ENCODE assay signal across 23 cellular contexts in genomic region chr9:116928884-116929283, GRCh38.
DNase-seq lines count a peak whose midpoint lies in the region; ATAC-seq and TF ChIP-seq lines count a peak whose summit lies in the region.
"Had no signal": no experiment of that assay in that cellular context is flagged by ENCODE, and none has a peak within 500 bp of the region (broad histone marks: within the 10 kb centered on the region; RNA-seq: fewer than 3 reads in every experiment).

No MANE protein-coding gene starts in this region.

- H4K8ac ChIP-seq in H9 (replicated peaks; ENCODE audit: insufficient read length, low read depth, low read length) (no peak overlapping the region), mesendoderm (ENCODE audit: low read depth, low read length) (no peak overlapping the region)

- H2BK15ac ChIP-seq in H9 (ENCODE audit: low read depth, low read length) (no peak overlapping the region), mesendoderm (replicated peaks; ENCODE audit: low read depth) (no peak overlapping the region)

- H2BK12ac ChIP-seq in H9 (ENCODE audit: insufficient read length, low read depth, low read length): no peak overlapping the region

- H2AK5ac ChIP-seq in H9 (ENCODE audit: insufficient read length, low read length): no peak overlapping the region
- H2AK5ac ChIP-seq in mesendoderm (ENCODE audit: low read length): no peak overlapping the region

- H3K18ac ChIP-seq in H9 (ENCODE audit: insufficient read length, low read depth, low read length): no peak overlapping the region
- H3K18ac ChIP-seq in mesendoderm (ENCODE audit: low read length): no peak overlapping the region

- no peaks in the 10 kb centered on the region for H3K9me2 ChIP-seq in hepatocyte (replicated peaks; ENCODE audit: insufficient read depth)

- H2BK5ac ChIP-seq in H9 (ENCODE audit: insufficient read length, low read length) (no peak overlapping the region), mesendoderm (ENCODE audit: low read length) (peak overlapping the region; percentile 13)

- H3K36me3 ChIP-seq in RWPE2 (ENCODE audit: low read depth) (no peaks in the 10 kb centered on the region), hepatocyte (replicated peaks; ENCODE audit: insufficient read depth, low read depth) (no peaks in the 10 kb centered on the region), mesendoderm (ENCODE audit: control insufficient read depth, insufficient read depth, low read length) (no peaks in the 10 kb centered on the region), WERI-Rb-1 (no peaks in the 10 kb centered on the region)
- H3K36me3 ChIP-seq: lower lobe of right lung, prostate gland had no signal

- no peak overlapping the region for H2BK20ac ChIP-seq in H9 (ENCODE audit: low read depth, low read length, poor library complexity, severe bottlenecking)

- H3K27me3 Mint-ChIP-seq in H9 (ENCODE audit: low read depth) (no peaks in the 10 kb centered on the region), CD14-positive monocyte (ENCODE audit: low read depth in 3 of 3) (peaks cover 0 to 8% (median 2%) of the 10 kb centered on the region in 3 donors)
- H3K27me3 Mint-ChIP-seq: activated CD4-positive, alpha-beta memory T cell treated with anti-CD3 and anti-CD28 coated beads, Interleukin-2, amount 10 ng/mL, durations not matched to agents 7 days and 5 days; activated naive CD8-positive, alpha-beta T cell treated with anti-CD3 and anti-CD28 coated beads, Interleukin-2, amount 50 U/mL, for 24 hours; effector memory CD8-positive, alpha-beta T cell had no signal

- peak overlapping the region; percentile 94 to 98 (median 98) for H3K27ac Mint-ChIP-seq in H9
- no peak overlapping the region for H3K27ac Mint-ChIP-seq in CD14-positive monocyte
- H3K27ac Mint-ChIP-seq: activated CD4-positive, alpha-beta memory T cell treated with anti-CD3 and anti-CD28 coated beads, Interleukin-2, amount 10 ng/mL, durations not matched to agents 7 days and 5 days; activated naive CD8-positive, alpha-beta T cell treated with anti-CD3 and anti-CD28 coated beads, Interleukin-2, amount 50 U/mL, for 24 hours; CD4-positive, alpha-beta memory T cell; effector memory CD8-positive, alpha-beta T cell had no signal

- H4K20me1 ChIP-seq in H9 (ENCODE audit: control insufficient read depth, insufficient read depth, insufficient read length): no peaks in the 10 kb centered on the region
- H4K20me1 ChIP-seq in hepatocyte (ENCODE audit: insufficient read depth, poor library complexity, severe bottlenecking): no peaks in the 10 kb centered on the region

- no peak overlapping the region for H3K9ac ChIP-seq in H9 (ENCODE audit: extremely low read depth, insufficient read length, low read length)
- H3K9ac ChIP-seq in mesendoderm (ENCODE audit: low read length): peak overlapping the region; percentile 9

- H3K4me3 ChIP-seq in RWPE2 (ENCODE audit: severe bottlenecking) (no peak overlapping the region), hepatocyte (no peak overlapping the region), mesendoderm (ENCODE audit: low read length) (no peak overlapping the region), WERI-Rb-1 (ENCODE audit: low read depth, low read length) (no peak overlapping the region)
- H3K4me3 ChIP-seq: body of pancreas, lower lobe of right lung, prostate gland had no signal

- no peaks in the 10 kb centered on the region for H3K27me3 ChIP-seq in H9 (ENCODE audit: insufficient read depth, low read length)
- no peaks in the 10 kb centered on the region for H3K27me3 ChIP-seq in RWPE2 (ENCODE audit: insufficient read depth, poor library complexity, severe bottlenecking)
- no peaks in the 10 kb centered on the region for H3K27me3 ChIP-seq in hepatocyte
- no peaks in the 10 kb centered on the region for H3K27me3 ChIP-seq in mesendoderm (ENCODE audit: insufficient read depth, low read length, poor library complexity)
- no peaks in the 10 kb centered on the region for H3K27me3 ChIP-seq in WERI-Rb-1 (ENCODE audit: insufficient read depth, low read depth, severe bottlenecking)
- H3K27me3 ChIP-seq: body of pancreas had no signal

- H3K23me2 ChIP-seq in H9 (ENCODE audit: insufficient read length, low read depth, low read length, poor library complexity, severe bottlenecking): no peaks in the 10 kb centered on the region

- H3K4me1 Mint-ChIP-seq in H9 (peaks cover 46 to 49% of the 10 kb centered on the region in 2 experiments), CD14-positive monocyte (no peaks in the 10 kb centered on the region)
- H3K4me1 Mint-ChIP-seq: activated CD4-positive, alpha-beta memory T cell treated with anti-CD3 and anti-CD28 coated beads, Interleukin-2, amount 10 ng/mL, durations not matched to agents 7 days and 5 days; activated naive CD8-positive, alpha-beta T cell treated with anti-CD3 and anti-CD28 coated beads, Interleukin-2, amount 50 U/mL, for 24 hours; CD4-positive, alpha-beta memory T cell had no signal

- peak; percentile 69; the same call in 2 of the 3 replicates for ATAC-seq in RWPE2 (ENCODE audit: low read depth)
- ATAC-seq: activated naive CD8-positive, alpha-beta T cell treated with anti-CD3 and anti-CD28 coated beads, Interleukin-2, amount 50 U/mL, for 24 hours; body of pancreas; effector memory CD8-positive, alpha-beta T cell; lower lobe of right lung had no signal

- H3K4me3 Mint-ChIP-seq in H9 (peak overlapping the region; percentile 6 to 47; a peak in 4 of 5 replicates), CD14-positive monocyte (no peak overlapping the region)
- H3K4me3 Mint-ChIP-seq: activated CD4-positive, alpha-beta memory T cell treated with anti-CD3 and anti-CD28 coated beads, Interleukin-2, amount 10 ng/mL, durations not matched to agents 7 days and 5 days; activated naive CD8-positive, alpha-beta T cell treated with anti-CD3 and anti-CD28 coated beads, Interleukin-2, amount 50 U/mL, for 24 hours; CD4-positive, alpha-beta memory T cell; effector memory CD8-positive, alpha-beta T cell had no signal

- intact Hi-C loops in CD14-positive monocyte (cut with micrococcal nuclease): no loop called here

- H3K4me2 ChIP-seq in H9 (ENCODE audit: insufficient read depth, insufficient read length, low read length) (peak overlapping the region; percentile 18), hepatocyte (no peak overlapping the region), mesendoderm (ENCODE audit: low read length) (peak overlapping the region; percentile 18)

- H3K23ac ChIP-seq in H9 (ENCODE audit: insufficient read length, low read depth, low read length) (no peak overlapping the region), mesendoderm (ENCODE audit: low read length) (no peak overlapping the region)

- H2AFZ ChIP-seq in H9 (ENCODE audit: low read length) (no peak overlapping the region), hepatocyte (no peak overlapping the region)

- H3K9me3 ChIP-seq in H9 (ENCODE audit: control insufficient read depth, low read depth, low read length) (no peaks in the 10 kb centered on the region), RWPE2 (ENCODE audit: severe bottlenecking) (no peaks in the 10 kb centered on the region), hepatocyte (ENCODE audit: low read depth) (no peaks in the 10 kb centered on the region), WERI-Rb-1 (ENCODE audit: severe bottlenecking) (no peaks in the 10 kb centered on the region)
- H3K9me3 ChIP-seq: body of pancreas, lower lobe of right lung, prostate gland had no signal

- H3K27ac ChIP-seq in H9 (ENCODE audit: insufficient read length, low read depth, low read length): peak overlapping the region; percentile 92
- no peak overlapping the region for H3K27ac ChIP-seq in RWPE2 (ENCODE audit: poor library complexity, severe bottlenecking)
- H3K27ac ChIP-seq in hepatocyte: peak overlapping the region; percentile 33
- peak overlapping the region; percentile 27 for H3K27ac ChIP-seq in mesendoderm (ENCODE audit: low read depth, low read length)
- H3K27ac ChIP-seq in WERI-Rb-1: no peak overlapping the region
- H3K27ac ChIP-seq: body of pancreas, lower lobe of right lung, prostate gland had no signal

- TF ChIP-seq CTCF in H9 (conservative IDR thresholded peaks at IDR 0.05) (no peak; the same call in 2 of the 3 replicates), RWPE2 (IDR thresholded peaks at IDR 0.05; ENCODE audit: poor library complexity, severe bottlenecking) (peak; percentile 43), hepatocyte (IDR thresholded peaks at IDR 0.05; ENCODE audit: poor library complexity) (no peak), WERI-Rb-1 (IDR thresholded peaks at IDR 0.05; ENCODE audit: low read depth, low read length) (no peak), CD14-positive monocyte (IDR thresholded peaks at IDR 0.05) (no peak)

- H3K36me3 Mint-ChIP-seq in H9 (ENCODE audit: insufficient read depth in 1 of 3, low read depth in 3 of 3) (no peaks in the 10 kb centered on the region), CD14-positive monocyte (no peaks in the 10 kb centered on the region)
- H3K36me3 Mint-ChIP-seq: CD4-positive, alpha-beta memory T cell had no signal

- no peak overlapping the region for H3T11ph ChIP-seq in H9 (ENCODE audit: low read length)

- H4K91ac ChIP-seq in H9 (ENCODE audit: insufficient read length, low read depth, low read length): no peak overlapping the region

- DNase-seq in H9 (peak; percentile 68), RWPE2 (ENCODE audit: low spot score) (no peak), hepatocyte (ENCODE audit: low spot score) (no peak), mesendoderm (peak; percentile 91), H4 (ENCODE audit: low spot score) (no peak), WERI-Rb-1 (no peak), CD14-positive monocyte (ENCODE audit: low spot score) (no peak)
- DNase-seq: activated CD4-positive, alpha-beta memory T cell treated with anti-CD3 and anti-CD28 coated beads, Interleukin-2, amount 10 ng/mL, durations not matched to agents 7 days and 5 days; activated CD4-positive, CD25-positive, alpha-beta regulatory T cell; activated gamma-delta T cell; activated naive CD8-positive, alpha-beta T cell treated with anti-CD3 and anti-CD28 coated beads, Interleukin-2, amount 50 U/mL, for 24 hours; body of pancreas; CD4-positive, alpha-beta memory T cell; DMS153; effector memory CD8-positive, alpha-beta T cell; GF-D8; IMR-90; lower lobe of right lung; MM.1S; NCI-H1436; NCI-H748 treated with DMSO at 0.1 percent for 48 hours; T-helper 9 cell had no signal

- no peaks in the 10 kb centered on the region; a peak in 1 of 5 replicates for H3K9me3 Mint-ChIP-seq in H9
- H3K9me3 Mint-ChIP-seq in CD14-positive monocyte: peaks cover 0 to 3% (median 0%) of the 10 kb centered on the region in 7 donors
- H3K9me3 Mint-ChIP-seq: activated CD4-positive, alpha-beta memory T cell treated with anti-CD3 and anti-CD28 coated beads, Interleukin-2, amount 10 ng/mL, durations not matched to agents 7 days and 5 days; activated naive CD8-positive, alpha-beta T cell treated with anti-CD3 and anti-CD28 coated beads, Interleukin-2, amount 50 U/mL, for 24 hours had no signal

- no CpG with 5 or more reads among the region's 4 CpGs for WGBS in H9 (ENCODE audit: extremely low coverage, insufficient read length, low lambda C conversion rate)
- WGBS in hepatocyte (ENCODE audit: low lambda C conversion rate, missing lambda C conversion rate): 52% methylated on average over 4 of the region's 4 CpGs
- WGBS in mesendoderm (ENCODE audit: extremely low coverage, insufficient coverage, low lambda C conversion rate): no CpG with 5 or more reads among the region's 4 CpGs

- no peak overlapping the region for H3K14ac ChIP-seq in H9 (ENCODE audit: insufficient read depth, low read length)

- H3K79me2 ChIP-seq in H9 (ENCODE audit: insufficient read depth, low read length) (no peaks in the 10 kb centered on the region), hepatocyte (no peaks in the 10 kb centered on the region), mesendoderm (ENCODE audit: control insufficient read depth, insufficient read depth, low read length) (no peaks in the 10 kb centered on the region)

- H3K4me1 ChIP-seq in H9 (ENCODE audit: insufficient read depth, low read length) (peaks cover 18% of the 10 kb centered on the region), RWPE2 (ENCODE audit: insufficient read depth, poor library complexity, severe bottlenecking) (peaks cover 11% of the 10 kb centered on the region), hepatocyte (ENCODE audit: insufficient read depth) (peaks cover 9% of the 10 kb centered on the region), mesendoderm (ENCODE audit: control insufficient read depth, low read depth, low read length) (peaks cover 13% of the 10 kb centered on the region)
- H3K4me1 ChIP-seq: body of pancreas, lower lobe of right lung, prostate gland had no signal

- H3K56ac ChIP-seq in H9 (ENCODE audit: insufficient read length, low read depth, low read length) (no peak overlapping the region), mesendoderm (ENCODE audit: low read length) (no peak overlapping the region)

- H4K5ac ChIP-seq in H9 (ENCODE audit: insufficient read length, low read depth, low read length) (no peak overlapping the region), mesendoderm (ENCODE audit: low read length) (no peak overlapping the region)

- H3K79me1 ChIP-seq in H9 (ENCODE audit: insufficient read depth, low read depth, low read length, poor library complexity, severe bottlenecking) (no peaks in the 10 kb centered on the region), mesendoderm (ENCODE audit: low read length) (no peaks in the 10 kb centered on the region)

- no peak overlapping the region for H3K4ac ChIP-seq in H9 (ENCODE audit: low read depth, low read length)
- H3K4ac ChIP-seq in mesendoderm (ENCODE audit: low read depth, low read length): peak overlapping the region; percentile 7

- H2BK120ac ChIP-seq in H9 (ENCODE audit: low read depth, low read length, poor library complexity, severe bottlenecking): no peak overlapping the region
- no peak overlapping the region for H2BK120ac ChIP-seq in mesendoderm (ENCODE audit: low read depth, low read length)

Comparison
In these comparisons a context has a peak if more than half of its experiments do, and no peak if none do; other contexts are left out.
1. DNase-seq: peak in H9 (single experiment) and mesendoderm (single experiment); none in RWPE2 (single experiment), hepatocyte (single experiment), H4 (single experiment), WERI-Rb-1 (single experiment) and CD14-positive monocyte (single experiment).
2. H3K27ac ChIP-seq: peak in H9 (single experiment), hepatocyte (single experiment) and mesendoderm (single experiment); none in RWPE2 (single experiment) and WERI-Rb-1 (single experiment).
3. H3K27ac Mint-ChIP-seq: peak in H9 (3 of 3); none in CD14-positive monocyte (0 of 7).
4. H3K4me3 Mint-ChIP-seq: peak in H9 (2 of 2); none in CD14-positive monocyte (0 of 2).